1 cellular context compared by ENCODE assay signal in the genomic region with DNA sequence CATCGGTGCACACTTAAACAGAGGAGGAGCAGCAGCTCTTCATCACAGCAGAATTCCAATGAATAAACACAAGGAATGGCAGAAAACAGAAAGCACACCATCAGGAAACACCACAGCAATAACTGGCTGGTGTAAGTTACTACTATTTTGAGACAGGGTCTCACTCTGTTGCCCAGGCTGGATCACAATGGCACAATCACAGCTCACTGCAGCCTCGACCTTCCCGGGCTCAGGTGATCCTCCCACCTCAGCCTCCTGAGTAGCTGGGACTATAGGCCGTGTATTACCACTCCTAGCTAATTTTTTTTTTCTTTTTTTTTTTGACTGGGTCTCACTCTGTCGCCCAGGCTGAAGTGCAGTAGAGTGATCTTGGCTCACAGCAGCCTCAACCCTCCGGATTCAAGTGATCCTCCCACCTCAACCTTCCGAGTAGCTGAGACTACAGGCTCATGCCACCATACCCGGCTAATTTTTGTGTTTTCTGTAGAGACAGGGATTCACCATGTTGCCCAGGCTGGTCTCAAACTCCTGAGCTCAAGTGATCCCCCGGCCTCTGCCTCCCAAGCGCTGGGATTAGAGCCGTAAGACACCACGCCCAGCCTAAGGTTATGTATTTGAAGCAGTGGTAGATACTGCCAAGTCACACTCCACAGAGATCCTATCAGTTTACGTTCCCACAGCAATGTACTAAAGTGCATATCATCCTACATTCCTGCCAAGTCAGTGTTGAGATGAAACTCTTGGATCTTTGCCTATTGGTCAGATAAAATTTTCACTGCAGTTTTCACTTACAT.
TF ChIP-seq lines count a peak whose summit lies in the region.

No MANE protein-coding gene starts in this region.

TF ChIP-seq in HepG2, 621 proteins besides CTCF, POLR2A, EP300 and RAD21 (continued from another document and continues in another):
- TF ChIP-seq ZBTB7B (CRISPR knock-in tag; IDR thresholded peaks at IDR 0.05) = no peak
- TF ChIP-seq CBX5 (CRISPR knock-in tag; IDR thresholded peaks at IDR 0.05; ENCODE audit: borderline replicate concordance) = no peak
- TF ChIP-seq, protein P1, sequence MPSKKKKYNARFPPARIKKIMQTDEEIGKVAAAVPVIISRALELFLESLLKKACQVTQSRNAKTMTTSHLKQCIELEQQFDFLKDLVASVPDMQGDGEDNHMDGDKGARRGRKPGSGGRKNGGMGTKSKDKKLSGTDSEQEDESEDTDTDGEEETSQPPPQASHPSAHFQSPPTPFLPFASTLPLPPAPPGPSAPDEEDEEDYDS (CRISPR knock-in tag; IDR thresholded peaks at IDR 0.05) = no peak; the same call in 1 of the 2 replicates
- no peak for TF ChIP-seq WIZ (CRISPR knock-in tag; IDR thresholded peaks at IDR 0.05)
- no peak for TF ChIP-seq ERF (CRISPR knock-in tag; IDR thresholded peaks at IDR 0.05)
- no peak for TF ChIP-seq JUN (CRISPR knock-in tag; IDR thresholded peaks at IDR 0.05)
- TF ChIP-seq ZNF263 (CRISPR knock-in tag; IDR thresholded peaks at IDR 0.05) = no peak
- TF ChIP-seq, protein P2, sequence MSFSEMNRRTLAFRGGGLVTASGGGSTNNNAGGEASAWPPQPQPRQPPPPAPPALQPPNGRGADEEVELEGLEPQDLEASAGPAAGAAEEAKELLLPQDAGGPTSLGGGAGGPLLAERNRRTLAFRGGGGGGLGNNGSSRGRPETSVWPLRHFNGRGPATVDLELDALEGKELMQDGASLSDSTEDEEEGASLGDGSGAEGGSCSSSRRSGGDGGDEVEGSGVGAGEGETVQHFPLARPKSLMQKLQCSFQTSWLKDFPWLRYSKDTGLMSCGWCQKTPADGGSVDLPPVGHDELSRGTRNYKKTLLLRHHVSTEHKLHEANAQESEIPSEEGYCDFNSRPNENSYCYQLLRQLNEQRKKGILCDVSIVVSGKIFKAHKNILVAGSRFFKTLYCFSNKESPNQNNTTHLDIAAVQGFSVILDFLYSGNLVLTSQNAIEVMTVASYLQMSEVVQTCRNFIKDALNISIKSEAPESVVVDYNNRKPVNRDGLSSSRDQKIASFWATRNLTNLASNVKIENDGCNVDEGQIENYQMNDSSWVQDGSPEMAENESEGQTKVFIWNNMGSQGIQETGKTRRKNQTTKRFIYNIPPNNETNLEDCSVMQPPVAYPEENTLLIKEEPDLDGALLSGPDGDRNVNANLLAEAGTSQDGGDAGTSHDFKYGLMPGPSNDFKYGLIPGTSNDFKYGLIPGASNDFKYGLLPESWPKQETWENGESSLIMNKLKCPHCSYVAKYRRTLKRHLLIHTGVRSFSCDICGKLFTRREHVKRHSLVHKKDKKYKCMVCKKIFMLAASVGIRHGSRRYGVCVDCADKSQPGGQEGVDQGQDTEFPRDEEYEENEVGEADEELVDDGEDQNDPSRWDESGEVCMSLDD (CRISPR knock-in tag; IDR thresholded peaks at IDR 0.05; ENCODE audit: borderline replicate concordance) = no peak
- TF ChIP-seq, protein P3, sequence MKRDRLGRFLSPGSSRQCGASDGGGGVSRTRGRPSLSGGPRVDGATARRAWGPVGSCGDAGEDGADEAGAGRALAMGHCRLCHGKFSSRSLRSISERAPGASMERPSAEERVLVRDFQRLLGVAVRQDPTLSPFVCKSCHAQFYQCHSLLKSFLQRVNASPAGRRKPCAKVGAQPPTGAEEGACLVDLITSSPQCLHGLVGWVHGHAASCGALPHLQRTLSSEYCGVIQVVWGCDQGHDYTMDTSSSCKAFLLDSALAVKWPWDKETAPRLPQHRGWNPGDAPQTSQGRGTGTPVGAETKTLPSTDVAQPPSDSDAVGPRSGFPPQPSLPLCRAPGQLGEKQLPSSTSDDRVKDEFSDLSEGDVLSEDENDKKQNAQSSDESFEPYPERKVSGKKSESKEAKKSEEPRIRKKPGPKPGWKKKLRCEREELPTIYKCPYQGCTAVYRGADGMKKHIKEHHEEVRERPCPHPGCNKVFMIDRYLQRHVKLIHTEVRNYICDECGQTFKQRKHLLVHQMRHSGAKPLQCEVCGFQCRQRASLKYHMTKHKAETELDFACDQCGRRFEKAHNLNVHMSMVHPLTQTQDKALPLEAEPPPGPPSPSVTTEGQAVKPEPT (CRISPR knock-in tag; IDR thresholded peaks at IDR 0.05; ENCODE audit: low read depth) = 0 out of 2 replicates have a peak, but pooled peaks have one; percentile 60
- no peak for TF ChIP-seq FOXA1 (IDR thresholded peaks at IDR 0.05)
- no peak for TF ChIP-seq FOXA1 (CRISPR knock-in tag; IDR thresholded peaks at IDR 0.05)
- no peak for TF ChIP-seq TBP (CRISPR knock-in tag; IDR thresholded peaks at IDR 0.05)
- TF ChIP-seq, protein P4, sequence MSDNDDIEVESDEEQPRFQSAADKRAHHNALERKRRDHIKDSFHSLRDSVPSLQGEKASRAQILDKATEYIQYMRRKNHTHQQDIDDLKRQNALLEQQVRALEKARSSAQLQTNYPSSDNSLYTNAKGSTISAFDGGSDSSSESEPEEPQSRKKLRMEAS (IDR thresholded peaks at IDR 0.05) = no peak
- TF ChIP-seq, protein P5, sequence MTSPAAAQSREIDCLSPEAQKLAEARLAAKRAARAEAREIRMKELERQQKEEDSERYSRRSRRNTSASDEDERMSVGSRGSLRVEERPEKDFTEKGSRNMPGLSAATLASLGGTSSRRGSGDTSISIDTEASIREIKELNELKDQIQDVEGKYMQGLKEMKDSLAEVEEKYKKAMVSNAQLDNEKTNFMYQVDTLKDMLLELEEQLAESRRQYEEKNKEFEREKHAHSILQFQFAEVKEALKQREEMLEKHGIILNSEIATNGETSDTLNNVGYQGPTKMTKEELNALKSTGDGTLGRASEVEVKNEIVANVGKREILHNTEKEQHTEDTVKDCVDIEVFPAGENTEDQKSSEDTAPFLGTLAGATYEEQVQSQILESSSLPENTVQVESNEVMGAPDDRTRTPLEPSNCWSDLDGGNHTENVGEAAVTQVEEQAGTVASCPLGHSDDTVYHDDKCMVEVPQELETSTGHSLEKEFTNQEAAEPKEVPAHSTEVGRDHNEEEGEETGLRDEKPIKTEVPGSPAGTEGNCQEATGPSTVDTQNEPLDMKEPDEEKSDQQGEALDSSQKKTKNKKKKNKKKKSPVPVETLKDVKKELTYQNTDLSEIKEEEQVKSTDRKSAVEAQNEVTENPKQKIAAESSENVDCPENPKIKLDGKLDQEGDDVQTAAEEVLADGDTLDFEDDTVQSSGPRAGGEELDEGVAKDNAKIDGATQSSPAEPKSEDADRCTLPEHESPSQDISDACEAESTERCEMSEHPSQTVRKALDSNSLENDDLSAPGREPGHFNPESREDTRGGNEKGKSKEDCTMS (CRISPR knock-in tag; conservative IDR thresholded peaks at IDR 0.05) = no peak
- TF ChIP-seq, protein P6, sequence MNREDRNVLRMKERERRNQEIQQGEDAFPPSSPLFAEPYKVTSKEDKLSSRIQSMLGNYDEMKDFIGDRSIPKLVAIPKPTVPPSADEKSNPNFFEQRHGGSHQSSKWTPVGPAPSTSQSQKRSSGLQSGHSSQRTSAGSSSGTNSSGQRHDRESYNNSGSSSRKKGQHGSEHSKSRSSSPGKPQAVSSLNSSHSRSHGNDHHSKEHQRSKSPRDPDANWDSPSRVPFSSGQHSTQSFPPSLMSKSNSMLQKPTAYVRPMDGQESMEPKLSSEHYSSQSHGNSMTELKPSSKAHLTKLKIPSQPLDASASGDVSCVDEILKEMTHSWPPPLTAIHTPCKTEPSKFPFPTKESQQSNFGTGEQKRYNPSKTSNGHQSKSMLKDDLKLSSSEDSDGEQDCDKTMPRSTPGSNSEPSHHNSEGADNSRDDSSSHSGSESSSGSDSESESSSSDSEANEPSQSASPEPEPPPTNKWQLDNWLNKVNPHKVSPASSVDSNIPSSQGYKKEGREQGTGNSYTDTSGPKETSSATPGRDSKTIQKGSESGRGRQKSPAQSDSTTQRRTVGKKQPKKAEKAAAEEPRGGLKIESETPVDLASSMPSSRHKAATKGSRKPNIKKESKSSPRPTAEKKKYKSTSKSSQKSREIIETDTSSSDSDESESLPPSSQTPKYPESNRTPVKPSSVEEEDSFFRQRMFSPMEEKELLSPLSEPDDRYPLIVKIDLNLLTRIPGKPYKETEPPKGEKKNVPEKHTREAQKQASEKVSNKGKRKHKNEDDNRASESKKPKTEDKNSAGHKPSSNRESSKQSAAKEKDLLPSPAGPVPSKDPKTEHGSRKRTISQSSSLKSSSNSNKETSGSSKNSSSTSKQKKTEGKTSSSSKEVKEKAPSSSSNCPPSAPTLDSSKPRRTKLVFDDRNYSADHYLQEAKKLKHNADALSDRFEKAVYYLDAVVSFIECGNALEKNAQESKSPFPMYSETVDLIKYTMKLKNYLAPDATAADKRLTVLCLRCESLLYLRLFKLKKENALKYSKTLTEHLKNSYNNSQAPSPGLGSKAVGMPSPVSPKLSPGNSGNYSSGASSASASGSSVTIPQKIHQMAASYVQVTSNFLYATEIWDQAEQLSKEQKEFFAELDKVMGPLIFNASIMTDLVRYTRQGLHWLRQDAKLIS (CRISPR knock-in tag; IDR thresholded peaks at IDR 0.05) = 0 out of 2 replicates have a peak, but pooled peaks have one; percentile 5
- TF ChIP-seq ZNF776 (CRISPR knock-in tag; IDR thresholded peaks at IDR 0.05) = no peak
- peak; percentile 18; the same call in 1 of the 2 replicates for TF ChIP-seq GABPB1 (CRISPR knock-in tag; IDR thresholded peaks at IDR 0.05)
- TF ChIP-seq, protein P7, sequence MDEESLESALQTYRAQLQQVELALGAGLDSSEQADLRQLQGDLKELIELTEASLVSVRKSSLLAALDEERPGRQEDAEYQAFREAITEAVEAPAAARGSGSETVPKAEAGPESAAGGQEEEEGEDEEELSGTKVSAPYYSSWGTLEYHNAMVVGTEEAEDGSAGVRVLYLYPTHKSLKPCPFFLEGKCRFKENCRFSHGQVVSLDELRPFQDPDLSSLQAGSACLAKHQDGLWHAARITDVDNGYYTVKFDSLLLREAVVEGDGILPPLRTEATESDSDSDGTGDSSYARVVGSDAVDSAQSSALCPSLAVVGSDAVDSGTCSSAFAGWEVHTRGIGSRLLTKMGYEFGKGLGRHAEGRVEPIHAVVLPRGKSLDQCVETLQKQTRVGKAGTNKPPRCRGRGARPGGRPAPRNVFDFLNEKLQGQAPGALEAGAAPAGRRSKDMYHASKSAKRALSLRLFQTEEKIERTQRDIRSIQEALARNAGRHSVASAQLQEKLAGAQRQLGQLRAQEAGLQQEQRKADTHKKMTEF (CRISPR knock-in tag; IDR thresholded peaks at IDR 0.05) = no peak
- TF ChIP-seq, protein P8, sequence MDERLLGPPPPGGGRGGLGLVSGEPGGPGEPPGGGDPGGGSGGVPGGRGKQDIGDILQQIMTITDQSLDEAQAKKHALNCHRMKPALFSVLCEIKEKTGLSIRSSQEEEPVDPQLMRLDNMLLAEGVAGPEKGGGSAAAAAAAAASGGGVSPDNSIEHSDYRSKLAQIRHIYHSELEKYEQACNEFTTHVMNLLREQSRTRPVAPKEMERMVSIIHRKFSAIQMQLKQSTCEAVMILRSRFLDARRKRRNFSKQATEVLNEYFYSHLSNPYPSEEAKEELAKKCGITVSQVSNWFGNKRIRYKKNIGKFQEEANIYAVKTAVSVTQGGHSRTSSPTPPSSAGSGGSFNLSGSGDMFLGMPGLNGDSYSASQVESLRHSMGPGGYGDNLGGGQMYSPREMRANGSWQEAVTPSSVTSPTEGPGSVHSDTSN (CRISPR knock-in tag; IDR thresholded peaks at IDR 0.05) = no peak
- no peak for TF ChIP-seq NPAS2 (CRISPR knock-in tag; IDR thresholded peaks at IDR 0.05; ENCODE audit: borderline replicate concordance)
- TF ChIP-seq PHB2 (IDR thresholded peaks at IDR 0.05; ENCODE audit: partially characterized antibody) = no peak
- no peak for TF ChIP-seq ZNF777 (CRISPR knock-in tag; IDR thresholded peaks at IDR 0.05)
- no peak for TF ChIP-seq HNF4G (IDR thresholded peaks at IDR 0.05; ENCODE audit: borderline replicate concordance, low read depth, low read length)
- no peak for TF ChIP-seq HNF4G (CRISPR knock-in tag; IDR thresholded peaks at IDR 0.05; ENCODE audit: borderline replicate concordance, low read depth)
- no peak for TF ChIP-seq ZNF383 (CRISPR knock-in tag; IDR thresholded peaks at IDR 0.05; ENCODE audit: borderline replicate concordance)
- TF ChIP-seq FOXK1 (CRISPR knock-in tag; IDR thresholded peaks at IDR 0.05; ENCODE audit: borderline replicate concordance, low read depth) = no peak
- TF ChIP-seq SIX1 (CRISPR knock-in tag; IDR thresholded peaks at IDR 0.05; ENCODE audit: borderline replicate concordance) = no peak; the same call in 1 of the 2 replicates
- TF ChIP-seq NFE2 (CRISPR knock-in tag; IDR thresholded peaks at IDR 0.05) = peak; percentile 74; the same call in 1 of the 2 replicates
- TF ChIP-seq, protein P9, sequence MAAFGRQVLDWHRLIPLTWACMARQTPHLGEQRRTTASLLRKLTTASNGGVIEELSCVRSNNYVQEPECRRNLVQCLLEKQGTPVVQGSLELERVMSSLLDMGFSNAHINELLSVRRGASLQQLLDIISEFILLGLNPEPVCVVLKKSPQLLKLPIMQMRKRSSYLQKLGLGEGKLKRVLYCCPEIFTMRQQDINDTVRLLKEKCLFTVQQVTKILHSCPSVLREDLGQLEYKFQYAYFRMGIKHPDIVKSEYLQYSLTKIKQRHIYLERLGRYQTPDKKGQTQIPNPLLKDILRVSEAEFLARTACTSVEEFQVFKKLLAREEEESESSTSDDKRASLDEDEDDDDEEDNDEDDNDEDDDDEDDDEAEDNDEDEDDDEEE (CRISPR knock-in tag; IDR thresholded peaks at IDR 0.05) = no peak
- TF ChIP-seq ZNF317 (CRISPR knock-in tag; IDR thresholded peaks at IDR 0.05) = peak; percentile 39; the same call in 1 of the 2 replicates
- TF ChIP-seq NR2F6 (IDR thresholded peaks at IDR 0.05) = no peak
- no peak for TF ChIP-seq NR2F6 (CRISPR knock-in tag; IDR thresholded peaks at IDR 0.05)
- no peak for TF ChIP-seq FOXC1 (CRISPR knock-in tag; IDR thresholded peaks at IDR 0.05; ENCODE audit: borderline replicate concordance)
- no peak for TF ChIP-seq ASH2L (IDR thresholded peaks at IDR 0.05; ENCODE audit: insufficient read length, low read depth, low read length)
- TF ChIP-seq, protein P10, sequence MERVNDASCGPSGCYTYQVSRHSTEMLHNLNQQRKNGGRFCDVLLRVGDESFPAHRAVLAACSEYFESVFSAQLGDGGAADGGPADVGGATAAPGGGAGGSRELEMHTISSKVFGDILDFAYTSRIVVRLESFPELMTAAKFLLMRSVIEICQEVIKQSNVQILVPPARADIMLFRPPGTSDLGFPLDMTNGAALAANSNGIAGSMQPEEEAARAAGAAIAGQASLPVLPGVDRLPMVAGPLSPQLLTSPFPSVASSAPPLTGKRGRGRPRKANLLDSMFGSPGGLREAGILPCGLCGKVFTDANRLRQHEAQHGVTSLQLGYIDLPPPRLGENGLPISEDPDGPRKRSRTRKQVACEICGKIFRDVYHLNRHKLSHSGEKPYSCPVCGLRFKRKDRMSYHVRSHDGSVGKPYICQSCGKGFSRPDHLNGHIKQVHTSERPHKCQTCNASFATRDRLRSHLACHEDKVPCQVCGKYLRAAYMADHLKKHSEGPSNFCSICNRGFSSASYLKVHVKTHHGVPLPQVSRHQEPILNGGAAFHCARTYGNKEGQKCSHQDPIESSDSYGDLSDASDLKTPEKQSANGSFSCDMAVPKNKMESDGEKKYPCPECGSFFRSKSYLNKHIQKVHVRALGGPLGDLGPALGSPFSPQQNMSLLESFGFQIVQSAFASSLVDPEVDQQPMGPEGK (CRISPR knock-in tag; IDR thresholded peaks at IDR 0.05) = no peak
- TF ChIP-seq MYNN (CRISPR knock-in tag; IDR thresholded peaks at IDR 0.05; ENCODE audit: low read depth) = no peak
- TF ChIP-seq ZMYM3 (CRISPR knock-in tag; IDR thresholded peaks at IDR 0.05) = peak; percentile 53; the same call in 1 of the 2 replicates
- no peak for TF ChIP-seq ZNF331 (CRISPR knock-in tag; IDR thresholded peaks at IDR 0.05)
